In genomic region chr3:152185941-152186630, GRCh38 we compare ENCODE assay signal across 18 cellular contexts.
"Had no signal": no experiment of that assay in that cellular context is flagged by ENCODE, and none has a peak within 500 bp of the region (broad histone marks: within the 10 kb centered on the region; RNA-seq: fewer than 3 reads in every experiment).

No MANE protein-coding gene starts in this region.

- ATAC-seq: activated CD4-positive, CD25-positive, alpha-beta regulatory T cell treated with anti-CD3 and anti-CD28 coated beads, Interleukin-2, amount 50 U/mL, for 24 hours had no signal

- H3K27me3 ChIP-seq: ascending aorta, breast epithelium, right atrium auricular region, tibial artery had no signal

- H3K4me1 ChIP-seq: breast epithelium, right atrium auricular region had no signal

- DNase-seq: activated CD4-positive, alpha-beta T cell treated with anti-CD3 and anti-CD28 coated beads, Interleukin-2, amount 50 U/mL, for 1 hour; activated CD8-positive, alpha-beta memory T cell treated with anti-CD3 and anti-CD28 coated beads for 24 hours; activated naive CD8-positive, alpha-beta T cell treated with anti-CD3 and anti-CD28 coated beads for 36 hours; dermis blood vessel endothelial cell; foreskin melanocyte; immature natural killer cell; mesendoderm; nucleus accumbens; stimulated activated CD4-positive, alpha-beta T cell treated with anti-CD3 and anti-CD28 coated beads, Interleukin-15, amount 100 ng/mL, for 24 hours; stimulated activated CD4-positive, alpha-beta T cell treated with anti-CD3 and anti-CD28 coated beads, Interleukin-4, amount 100 ng/mL, for 1 hour; stimulated activated naive CD4-positive, alpha-beta T cell; T1000; tibial artery had no signal

- H3K27ac ChIP-seq: ascending aorta, breast epithelium, right atrium auricular region, skin epidermis, tibial artery had no signal

- H3K9me3 ChIP-seq: ascending aorta, breast epithelium, right atrium auricular region, tibial artery had no signal

- H3K36me3 ChIP-seq: ascending aorta, breast epithelium, right atrium auricular region, tibial artery had no signal

- H3K4me3 ChIP-seq: ascending aorta, breast epithelium, right atrium auricular region, skin epidermis, tibial artery had no signal
